ENCODE assay signal across 1 cellular context in the genomic region with DNA sequence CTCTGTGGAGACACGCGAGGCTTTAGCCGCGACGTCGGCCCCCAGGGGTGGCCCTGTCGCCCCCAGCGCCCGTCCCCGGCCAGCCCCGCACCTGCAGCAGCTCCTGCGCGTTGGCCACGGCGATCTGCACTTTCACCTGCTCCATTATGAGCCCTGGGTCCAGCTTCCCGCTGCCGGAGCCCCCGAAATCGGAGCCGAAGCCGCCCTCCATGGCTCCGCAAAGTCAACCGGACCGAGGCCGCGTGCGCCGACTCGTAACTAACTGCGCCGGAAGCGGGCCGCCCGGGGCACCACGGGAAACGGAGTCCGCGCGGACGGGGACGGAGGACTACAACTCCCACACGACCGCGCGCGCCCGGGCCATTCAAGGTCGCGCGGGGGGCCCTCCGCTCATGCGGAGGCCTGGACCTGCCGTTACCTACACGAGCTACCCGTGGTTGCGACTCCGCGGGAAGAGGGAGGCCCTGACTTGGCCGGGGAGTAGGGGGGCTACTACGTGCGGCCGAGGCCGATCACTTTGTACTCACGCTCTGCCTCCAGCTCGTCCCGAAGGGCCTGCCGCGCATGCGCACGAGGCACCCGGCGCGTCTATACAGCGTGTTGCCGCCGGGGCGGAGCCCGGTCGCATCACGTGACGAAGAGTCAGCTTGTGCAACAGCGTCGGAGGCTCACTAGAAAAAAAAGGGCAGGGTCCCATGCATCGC.
TF ChIP-seq lines count a peak whose summit lies in the region.

A gene (minus strand): TSS at position 264 of the 704 bp plus-strand sequence. CDS start 53 bp downstream, at position 211.

TF ChIP-seq in HepG2, 621 proteins besides CTCF, POLR2A, EP300 and RAD21 (continued from another document and continues in another):
- TF ChIP-seq, protein P1, sequence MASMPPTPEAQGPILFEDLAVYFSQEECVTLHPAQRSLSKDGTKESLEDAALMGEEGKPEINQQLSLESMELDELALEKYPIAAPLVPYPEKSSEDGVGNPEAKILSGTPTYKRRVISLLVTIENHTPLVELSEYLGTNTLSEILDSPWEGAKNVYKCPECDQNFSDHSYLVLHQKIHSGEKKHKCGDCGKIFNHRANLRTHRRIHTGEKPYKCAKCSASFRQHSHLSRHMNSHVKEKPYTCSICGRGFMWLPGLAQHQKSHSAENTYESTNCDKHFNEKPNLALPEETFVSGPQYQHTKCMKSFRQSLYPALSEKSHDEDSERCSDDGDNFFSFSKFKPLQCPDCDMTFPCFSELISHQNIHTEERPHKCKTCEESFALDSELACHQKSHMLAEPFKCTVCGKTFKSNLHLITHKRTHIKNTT (CRISPR knock-in tag; IDR thresholded peaks at IDR 0.05): 0 out of 2 replicates have a peak, but pooled peaks have one; percentile 67
- TF ChIP-seq ERF (CRISPR knock-in tag; IDR thresholded peaks at IDR 0.05): peak; percentile 60
- TF ChIP-seq, protein P2, sequence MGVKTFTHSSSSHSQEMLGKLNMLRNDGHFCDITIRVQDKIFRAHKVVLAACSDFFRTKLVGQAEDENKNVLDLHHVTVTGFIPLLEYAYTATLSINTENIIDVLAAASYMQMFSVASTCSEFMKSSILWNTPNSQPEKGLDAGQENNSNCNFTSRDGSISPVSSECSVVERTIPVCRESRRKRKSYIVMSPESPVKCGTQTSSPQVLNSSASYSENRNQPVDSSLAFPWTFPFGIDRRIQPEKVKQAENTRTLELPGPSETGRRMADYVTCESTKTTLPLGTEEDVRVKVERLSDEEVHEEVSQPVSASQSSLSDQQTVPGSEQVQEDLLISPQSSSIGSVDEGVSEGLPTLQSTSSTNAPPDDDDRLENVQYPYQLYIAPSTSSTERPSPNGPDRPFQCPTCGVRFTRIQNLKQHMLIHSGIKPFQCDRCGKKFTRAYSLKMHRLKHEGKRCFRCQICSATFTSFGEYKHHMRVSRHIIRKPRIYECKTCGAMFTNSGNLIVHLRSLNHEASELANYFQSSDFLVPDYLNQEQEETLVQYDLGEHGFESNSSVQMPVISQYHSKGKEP (CRISPR knock-in tag; IDR thresholded peaks at IDR 0.05): peak; percentile 36; the same call in 1 of the 2 replicates
- no peak for TF ChIP-seq ZNF550 (CRISPR knock-in tag; IDR thresholded peaks at IDR 0.05; ENCODE audit: borderline replicate concordance)
- peak; percentile 74 for TF ChIP-seq HDAC1 (CRISPR knock-in tag; IDR thresholded peaks at IDR 0.05)
- TF ChIP-seq BRCA1 (CRISPR knock-in tag; IDR thresholded peaks at IDR 0.05): peak; percentile 89; the same call in 1 of the 2 replicates
- peak; percentile 87 for TF ChIP-seq FOXK1 (CRISPR knock-in tag; IDR thresholded peaks at IDR 0.05; ENCODE audit: borderline replicate concordance, low read depth)
- no peak for TF ChIP-seq EHMT2 (IDR thresholded peaks at IDR 0.05; ENCODE audit: borderline replicate concordance, low read depth, low read length)
- no peak for TF ChIP-seq FOXP1 (IDR thresholded peaks at IDR 0.05)
- TF ChIP-seq FOXP1 (CRISPR knock-in tag; IDR thresholded peaks at IDR 0.05): peak; percentile 71
- TF ChIP-seq KDM4B (CRISPR knock-in tag; IDR thresholded peaks at IDR 0.05): 0 out of 2 replicates have a peak, but pooled peaks have one; percentile 11
- TF ChIP-seq, protein P3, sequence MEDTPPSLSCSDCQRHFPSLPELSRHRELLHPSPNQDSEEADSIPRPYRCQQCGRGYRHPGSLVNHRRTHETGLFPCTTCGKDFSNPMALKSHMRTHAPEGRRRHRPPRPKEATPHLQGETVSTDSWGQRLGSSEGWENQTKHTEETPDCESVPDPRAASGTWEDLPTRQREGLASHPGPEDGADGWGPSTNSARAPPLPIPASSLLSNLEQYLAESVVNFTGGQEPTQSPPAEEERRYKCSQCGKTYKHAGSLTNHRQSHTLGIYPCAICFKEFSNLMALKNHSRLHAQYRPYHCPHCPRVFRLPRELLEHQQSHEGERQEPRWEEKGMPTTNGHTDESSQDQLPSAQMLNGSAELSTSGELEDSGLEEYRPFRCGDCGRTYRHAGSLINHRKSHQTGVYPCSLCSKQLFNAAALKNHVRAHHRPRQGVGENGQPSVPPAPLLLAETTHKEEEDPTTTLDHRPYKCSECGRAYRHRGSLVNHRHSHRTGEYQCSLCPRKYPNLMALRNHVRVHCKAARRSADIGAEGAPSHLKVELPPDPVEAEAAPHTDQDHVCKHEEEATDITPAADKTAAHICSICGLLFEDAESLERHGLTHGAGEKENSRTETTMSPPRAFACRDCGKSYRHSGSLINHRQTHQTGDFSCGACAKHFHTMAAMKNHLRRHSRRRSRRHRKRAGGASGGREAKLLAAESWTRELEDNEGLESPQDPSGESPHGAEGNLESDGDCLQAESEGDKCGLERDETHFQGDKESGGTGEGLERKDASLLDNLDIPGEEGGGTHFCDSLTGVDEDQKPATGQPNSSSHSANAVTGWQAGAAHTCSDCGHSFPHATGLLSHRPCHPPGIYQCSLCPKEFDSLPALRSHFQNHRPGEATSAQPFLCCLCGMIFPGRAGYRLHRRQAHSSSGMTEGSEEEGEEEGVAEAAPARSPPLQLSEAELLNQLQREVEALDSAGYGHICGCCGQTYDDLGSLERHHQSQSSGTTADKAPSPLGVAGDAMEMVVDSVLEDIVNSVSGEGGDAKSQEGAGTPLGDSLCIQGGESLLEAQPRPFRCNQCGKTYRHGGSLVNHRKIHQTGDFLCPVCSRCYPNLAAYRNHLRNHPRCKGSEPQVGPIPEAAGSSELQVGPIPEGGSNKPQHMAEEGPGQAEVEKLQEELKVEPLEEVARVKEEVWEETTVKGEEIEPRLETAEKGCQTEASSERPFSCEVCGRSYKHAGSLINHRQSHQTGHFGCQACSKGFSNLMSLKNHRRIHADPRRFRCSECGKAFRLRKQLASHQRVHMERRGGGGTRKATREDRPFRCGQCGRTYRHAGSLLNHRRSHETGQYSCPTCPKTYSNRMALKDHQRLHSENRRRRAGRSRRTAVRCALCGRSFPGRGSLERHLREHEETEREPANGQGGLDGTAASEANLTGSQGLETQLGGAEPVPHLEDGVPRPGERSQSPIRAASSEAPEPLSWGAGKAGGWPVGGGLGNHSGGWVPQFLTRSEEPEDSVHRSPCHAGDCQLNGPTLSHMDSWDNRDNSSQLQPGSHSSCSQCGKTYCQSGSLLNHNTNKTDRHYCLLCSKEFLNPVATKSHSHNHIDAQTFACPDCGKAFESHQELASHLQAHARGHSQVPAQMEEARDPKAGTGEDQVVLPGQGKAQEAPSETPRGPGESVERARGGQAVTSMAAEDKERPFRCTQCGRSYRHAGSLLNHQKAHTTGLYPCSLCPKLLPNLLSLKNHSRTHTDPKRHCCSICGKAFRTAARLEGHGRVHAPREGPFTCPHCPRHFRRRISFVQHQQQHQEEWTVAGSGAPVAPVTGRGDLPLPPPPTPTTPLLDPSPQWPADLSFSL (CRISPR knock-in tag; IDR thresholded peaks at IDR 0.05): no peak
- TF ChIP-seq EED (CRISPR knock-in tag; IDR thresholded peaks at IDR 0.05): peak; percentile 55; the same call in 1 of the 2 replicates
- TF ChIP-seq ZFP36L2 (CRISPR knock-in tag; IDR thresholded peaks at IDR 0.05): no peak
- peak; percentile 69; the same call in 1 of the 2 replicates for TF ChIP-seq TBX2 (CRISPR knock-in tag; IDR thresholded peaks at IDR 0.05; ENCODE audit: borderline replicate concordance)
- TF ChIP-seq, protein P4, sequence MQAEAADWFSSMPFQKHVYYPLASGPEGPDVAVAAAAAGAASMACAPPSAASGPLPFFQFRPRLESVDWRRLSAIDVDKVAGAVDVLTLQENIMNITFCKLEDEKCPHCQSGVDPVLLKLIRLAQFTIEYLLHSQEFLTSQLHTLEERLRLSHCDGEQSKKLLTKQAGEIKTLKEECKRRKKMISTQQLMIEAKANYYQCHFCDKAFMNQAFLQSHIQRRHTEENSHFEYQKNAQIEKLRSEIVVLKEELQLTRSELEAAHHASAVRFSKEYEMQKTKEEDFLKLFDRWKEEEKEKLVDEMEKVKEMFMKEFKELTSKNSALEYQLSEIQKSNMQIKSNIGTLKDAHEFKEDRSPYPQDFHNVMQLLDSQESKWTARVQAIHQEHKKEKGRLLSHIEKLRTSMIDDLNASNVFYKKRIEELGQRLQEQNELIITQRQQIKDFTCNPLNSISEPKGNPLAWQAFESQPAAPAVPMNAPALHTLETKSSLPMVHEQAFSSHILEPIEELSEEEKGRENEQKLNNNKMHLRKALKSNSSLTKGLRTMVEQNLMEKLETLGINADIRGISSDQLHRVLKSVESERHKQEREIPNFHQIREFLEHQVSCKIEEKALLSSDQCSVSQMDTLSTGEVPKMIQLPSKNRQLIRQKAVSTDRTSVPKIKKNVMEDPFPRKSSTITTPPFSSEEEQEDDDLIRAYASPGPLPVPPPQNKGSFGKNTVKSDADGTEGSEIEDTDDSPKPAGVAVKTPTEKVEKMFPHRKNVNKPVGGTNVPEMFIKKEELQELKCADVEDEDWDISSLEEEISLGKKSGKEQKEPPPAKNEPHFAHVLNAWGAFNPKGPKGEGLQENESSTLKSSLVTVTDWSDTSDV (CRISPR knock-in tag; IDR thresholded peaks at IDR 0.05): no peak
- TF ChIP-seq, protein P5, sequence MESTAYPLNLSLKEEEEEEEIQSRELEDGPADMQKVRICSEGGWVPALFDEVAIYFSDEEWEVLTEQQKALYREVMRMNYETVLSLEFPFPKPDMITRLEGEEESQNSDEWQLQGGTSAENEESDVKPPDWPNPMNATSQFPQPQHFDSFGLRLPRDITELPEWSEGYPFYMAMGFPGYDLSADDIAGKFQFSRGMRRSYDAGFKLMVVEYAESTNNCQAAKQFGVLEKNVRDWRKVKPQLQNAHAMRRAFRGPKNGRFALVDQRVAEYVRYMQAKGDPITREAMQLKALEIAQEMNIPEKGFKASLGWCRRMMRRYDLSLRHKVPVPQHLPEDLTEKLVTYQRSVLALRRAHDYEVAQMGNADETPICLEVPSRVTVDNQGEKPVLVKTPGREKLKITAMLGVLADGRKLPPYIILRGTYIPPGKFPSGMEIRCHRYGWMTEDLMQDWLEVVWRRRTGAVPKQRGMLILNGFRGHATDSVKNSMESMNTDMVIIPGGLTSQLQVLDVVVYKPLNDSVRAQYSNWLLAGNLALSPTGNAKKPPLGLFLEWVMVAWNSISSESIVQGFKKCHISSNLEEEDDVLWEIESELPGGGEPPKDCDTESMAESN (CRISPR knock-in tag; conservative IDR thresholded peaks at IDR 0.05): 0 out of 2 replicates have a peak, but pooled peaks have one; percentile 54
- TF ChIP-seq, protein P6, sequence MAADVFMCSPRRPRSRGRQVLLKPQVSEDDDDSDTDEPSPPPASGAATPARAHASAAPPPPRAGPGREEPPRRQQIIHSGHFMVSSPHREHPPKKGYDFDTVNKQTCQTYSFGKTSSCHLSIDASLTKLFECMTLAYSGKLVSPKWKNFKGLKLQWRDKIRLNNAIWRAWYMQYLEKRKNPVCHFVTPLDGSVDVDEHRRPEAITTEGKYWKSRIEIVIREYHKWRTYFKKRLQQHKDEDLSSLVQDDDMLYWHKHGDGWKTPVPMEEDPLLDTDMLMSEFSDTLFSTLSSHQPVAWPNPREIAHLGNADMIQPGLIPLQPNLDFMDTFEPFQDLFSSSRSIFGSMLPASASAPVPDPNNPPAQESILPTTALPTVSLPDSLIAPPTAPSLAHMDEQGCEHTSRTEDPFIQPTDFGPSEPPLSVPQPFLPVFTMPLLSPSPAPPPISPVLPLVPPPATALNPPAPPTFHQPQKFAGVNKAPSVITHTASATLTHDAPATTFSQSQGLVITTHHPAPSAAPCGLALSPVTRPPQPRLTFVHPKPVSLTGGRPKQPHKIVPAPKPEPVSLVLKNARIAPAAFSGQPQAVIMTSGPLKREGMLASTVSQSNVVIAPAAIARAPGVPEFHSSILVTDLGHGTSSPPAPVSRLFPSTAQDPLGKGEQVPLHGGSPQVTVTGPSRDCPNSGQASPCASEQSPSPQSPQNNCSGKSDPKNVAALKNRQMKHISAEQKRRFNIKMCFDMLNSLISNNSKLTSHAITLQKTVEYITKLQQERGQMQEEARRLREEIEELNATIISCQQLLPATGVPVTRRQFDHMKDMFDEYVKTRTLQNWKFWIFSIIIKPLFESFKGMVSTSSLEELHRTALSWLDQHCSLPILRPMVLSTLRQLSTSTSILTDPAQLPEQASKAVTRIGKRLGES (CRISPR knock-in tag; IDR thresholded peaks at IDR 0.05; ENCODE audit: borderline replicate concordance): peak; percentile 71; the same call in 1 of the 2 replicates
- TF ChIP-seq ELF1 (CRISPR knock-in tag; IDR thresholded peaks at IDR 0.05): peak; percentile 97
- 0 out of 2 replicates have a peak, but pooled peaks have one; percentile 63 for TF ChIP-seq ZSCAN31 (CRISPR knock-in tag; IDR thresholded peaks at IDR 0.05; ENCODE audit: low read depth)
- 0 out of 2 replicates have a peak, but pooled peaks have one; percentile 28 for TF ChIP-seq ZNF12 (CRISPR knock-in tag; IDR thresholded peaks at IDR 0.05)
- TF ChIP-seq NCOA1 (CRISPR knock-in tag; IDR thresholded peaks at IDR 0.05): 0 out of 2 replicates have a peak, but pooled peaks have one; percentile 21
- TF ChIP-seq, protein P7, sequence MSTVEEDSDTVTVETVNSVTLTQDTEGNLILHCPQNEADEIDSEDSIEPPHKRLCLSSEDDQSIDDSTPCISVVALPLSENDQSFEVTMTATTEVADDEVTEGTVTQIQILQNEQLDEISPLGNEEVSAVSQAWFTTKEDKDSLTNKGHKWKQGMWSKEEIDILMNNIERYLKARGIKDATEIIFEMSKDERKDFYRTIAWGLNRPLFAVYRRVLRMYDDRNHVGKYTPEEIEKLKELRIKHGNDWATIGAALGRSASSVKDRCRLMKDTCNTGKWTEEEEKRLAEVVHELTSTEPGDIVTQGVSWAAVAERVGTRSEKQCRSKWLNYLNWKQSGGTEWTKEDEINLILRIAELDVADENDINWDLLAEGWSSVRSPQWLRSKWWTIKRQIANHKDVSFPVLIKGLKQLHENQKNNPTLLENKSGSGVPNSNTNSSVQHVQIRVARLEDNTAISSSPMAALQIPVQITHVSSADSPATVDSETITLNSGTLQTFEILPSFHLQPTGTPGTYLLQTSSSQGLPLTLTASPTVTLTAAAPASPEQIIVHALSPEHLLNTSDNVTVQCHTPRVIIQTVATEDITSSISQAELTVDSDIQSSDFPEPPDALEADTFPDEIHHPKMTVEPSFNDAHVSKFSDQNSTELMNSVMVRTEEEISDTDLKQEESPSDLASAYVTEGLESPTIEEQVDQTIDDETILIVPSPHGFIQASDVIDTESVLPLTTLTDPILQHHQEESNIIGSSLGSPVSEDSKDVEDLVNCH (CRISPR knock-in tag; IDR thresholded peaks at IDR 0.05): peak; percentile 26; the same call in 1 of the 2 replicates
- TF ChIP-seq, protein P8, sequence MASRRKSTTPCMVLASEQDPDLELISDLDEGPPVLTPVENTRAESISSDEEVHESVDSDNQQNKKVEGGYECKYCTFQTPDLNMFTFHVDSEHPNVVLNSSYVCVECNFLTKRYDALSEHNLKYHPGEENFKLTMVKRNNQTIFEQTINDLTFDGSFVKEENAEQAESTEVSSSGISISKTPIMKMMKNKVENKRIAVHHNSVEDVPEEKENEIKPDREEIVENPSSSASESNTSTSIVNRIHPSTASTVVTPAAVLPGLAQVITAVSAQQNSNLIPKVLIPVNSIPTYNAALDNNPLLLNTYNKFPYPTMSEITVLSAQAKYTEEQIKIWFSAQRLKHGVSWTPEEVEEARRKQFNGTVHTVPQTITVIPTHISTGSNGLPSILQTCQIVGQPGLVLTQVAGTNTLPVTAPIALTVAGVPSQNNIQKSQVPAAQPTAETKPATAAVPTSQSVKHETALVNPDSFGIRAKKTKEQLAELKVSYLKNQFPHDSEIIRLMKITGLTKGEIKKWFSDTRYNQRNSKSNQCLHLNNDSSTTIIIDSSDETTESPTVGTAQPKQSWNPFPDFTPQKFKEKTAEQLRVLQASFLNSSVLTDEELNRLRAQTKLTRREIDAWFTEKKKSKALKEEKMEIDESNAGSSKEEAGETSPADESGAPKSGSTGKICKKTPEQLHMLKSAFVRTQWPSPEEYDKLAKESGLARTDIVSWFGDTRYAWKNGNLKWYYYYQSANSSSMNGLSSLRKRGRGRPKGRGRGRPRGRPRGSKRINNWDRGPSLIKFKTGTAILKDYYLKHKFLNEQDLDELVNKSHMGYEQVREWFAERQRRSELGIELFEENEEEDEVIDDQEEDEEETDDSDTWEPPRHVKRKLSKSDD (CRISPR knock-in tag; IDR thresholded peaks at IDR 0.05; ENCODE audit: low read depth): peak; percentile 87
- TF ChIP-seq RFX5 (IDR thresholded peaks at IDR 0.05; ENCODE audit: low read depth, low read length): 0 out of 2 replicates have a peak, but pooled peaks have one; percentile 54
- TF ChIP-seq LCORL (IDR thresholded peaks at IDR 0.05): peak; percentile 77
- TF ChIP-seq LCORL (CRISPR knock-in tag; IDR thresholded peaks at IDR 0.05): peak; percentile 63
- no peak for TF ChIP-seq NR3C1 (CRISPR knock-in tag; IDR thresholded peaks at IDR 0.05)
